Comparison of ENCODE assay signal across 16 cellular contexts in genomic region chrX:122739770-122740169, GRCh38.
DNase-seq lines count a peak whose midpoint lies in the region; ATAC-seq and TF ChIP-seq lines count a peak whose summit lies in the region.
"Had no signal": no experiment of that assay in that cellular context is flagged by ENCODE, and none has a peak within 500 bp of the region (broad histone marks: within the 10 kb centered on the region; RNA-seq: fewer than 3 reads in every experiment).

No MANE protein-coding gene starts in this region.

- DNase-seq in AG10803 (ENCODE audit: low read depth) = peak; percentile 9
- peak; percentile 38 for DNase-seq in H9
- DNase-seq in adipocyte (ENCODE audit: low read depth) = peak; percentile 7
- DNase-seq in iPS-NIHi7 (ENCODE audit: extremely low spot score) = peak; percentile 49
- no peak for DNase-seq in NCI-H82 (lab: John Stamatoyannopoulos, UW)
- no peak for DNase-seq in activated T-helper 1 cell treated with anti-CD3 and anti-CD28 coated beads, Interleukin-12 subunit alpha, Interleukin-12 subunit beta, Interleukin-2, Interleukin-4 antibody, amounts not matched to agents 30 ng/mL and 10 ng/mL and 1 ng/mL, durations not matched to agents 14 hours and 24 hours and 36 hours (ENCODE audit: low spot score)
- no peak for DNase-seq in effector memory CD8-positive, alpha-beta T cell
- DNase-seq: adrenal gland; central memory CD4-positive, alpha-beta T cell; effector memory CD4-positive, alpha-beta T cell; NCI-H1436; stimulated activated CD4-positive, alpha-beta T cell treated with anti-CD3 and anti-CD28 coated beads, Interleukin-2, amount 100 ng/mL, for 48 hours had no signal

- H3K4me1 ChIP-seq in H9 (ENCODE audit: insufficient read depth, low read length) (no peaks in the 10 kb centered on the region), adipocyte (ENCODE audit: control insufficient read depth, insufficient read depth, low read length) (no peaks in the 10 kb centered on the region)
- H3K4me1 ChIP-seq: adrenal gland, foreskin keratinocyte had no signal

- H2BK5ac ChIP-seq in H9 (ENCODE audit: insufficient read length, low read length) = no peak overlapping the region

- H2BK120ac ChIP-seq in H9 (ENCODE audit: low read depth, low read length, poor library complexity, severe bottlenecking) = no peak overlapping the region

- TF ChIP-seq CTCF in AG10803 (conservative IDR thresholded peaks at IDR 0.05; ENCODE audit: low read length) (peak; percentile 39), H9 (conservative IDR thresholded peaks at IDR 0.05) (peak; percentile 39; the same call in 1 of the 3 replicates)

- no peak overlapping the region for H3K4ac ChIP-seq in H9 (ENCODE audit: low read depth, low read length)

- H3K27me3 Mint-ChIP-seq in H9 (ENCODE audit: low read depth) = no peaks in the 10 kb centered on the region
- H3K27me3 Mint-ChIP-seq in activated T-helper 1 cell treated with anti-CD3 and anti-CD28 coated beads, Interleukin-12 subunit alpha, Interleukin-12 subunit beta, Interleukin-2, Interleukin-4 antibody, amounts not matched to agents 30 ng/mL and 10 ng/mL and 1 ng/mL, durations not matched to agents 14 hours and 24 hours and 36 hours (ENCODE audit: insufficient read depth) = no peaks in the 10 kb centered on the region
- H3K27me3 Mint-ChIP-seq in effector memory CD8-positive, alpha-beta T cell = no peaks in the 10 kb centered on the region

- no peak overlapping the region for H3K56ac ChIP-seq in H9 (ENCODE audit: insufficient read length, low read depth, low read length)

- H4K5ac ChIP-seq in H9 (ENCODE audit: insufficient read length, low read depth, low read length) = no peak overlapping the region

- H3K9me3 Mint-ChIP-seq in H9 = peaks cover 28 to 76% of the 10 kb centered on the region in 2 experiments
- H3K9me3 Mint-ChIP-seq in activated T-helper 1 cell treated with anti-CD3 and anti-CD28 coated beads, Interleukin-12 subunit alpha, Interleukin-12 subunit beta, Interleukin-2, Interleukin-4 antibody, amounts not matched to agents 30 ng/mL and 10 ng/mL and 1 ng/mL, durations not matched to agents 14 hours and 24 hours and 36 hours = no peaks in the 10 kb centered on the region
- peaks cover 6 to 7% of the 10 kb centered on the region in 2 donors for H3K9me3 Mint-ChIP-seq in effector memory CD8-positive, alpha-beta T cell

- H3K9me3 ChIP-seq in H9 (ENCODE audit: control insufficient read depth, low read depth, low read length) (peaks cover 34% of the 10 kb centered on the region), adipocyte (ENCODE audit: control insufficient read depth, low read length) (peaks cover 6% of the 10 kb centered on the region)
- H3K9me3 ChIP-seq: adrenal gland had no signal

- H2AFZ ChIP-seq in H9 (ENCODE audit: low read length) = no peak overlapping the region

- no CpG with 5 or more reads among the region's 1 CpG for WGBS in H9 (ENCODE audit: extremely low coverage, insufficient read length, low lambda C conversion rate)

- H2BK12ac ChIP-seq in H9 (ENCODE audit: insufficient read length, low read depth, low read length) = no peak overlapping the region

- no peak for ATAC-seq in GM19023 (IDR thresholded peaks at IDR 0.05; ENCODE audit: unreplicated experiment)
- no peak for ATAC-seq in effector memory CD8-positive, alpha-beta T cell (replicated peaks)
- ATAC-seq: foreskin keratinocyte, GM12878, Right ventricle myocardium inferior had no signal

- H2BK15ac ChIP-seq in H9 (ENCODE audit: low read depth, low read length) = no peak overlapping the region

- no peak overlapping the region for H3K14ac ChIP-seq in H9 (ENCODE audit: insufficient read depth, low read length)

- H3K79me2 ChIP-seq in H9 (ENCODE audit: insufficient read depth, low read length) = no peaks in the 10 kb centered on the region

- intact Hi-C loops in activated T-helper 1 cell treated with anti-CD3 and anti-CD28 coated beads, Interleukin-12 subunit alpha, Interleukin-12 subunit beta, Interleukin-2, Interleukin-4 antibody, amounts not matched to agents 30 ng/mL and 10 ng/mL and 1 ng/mL, durations not matched to agents 14 hours and 24 hours and 36 hours (cut with micrococcal nuclease) = no loop called here

- no peaks in the 10 kb centered on the region for H3K23me2 ChIP-seq in H9 (ENCODE audit: insufficient read length, low read depth, low read length, poor library complexity, severe bottlenecking)

- no peak overlapping the region for H3K23ac ChIP-seq in H9 (ENCODE audit: insufficient read length, low read depth, low read length)

- no peak overlapping the region for H3K4me3 ChIP-seq in AG10803 (ENCODE audit: low read length)
- H3K4me3 ChIP-seq in adipocyte (ENCODE audit: low read length) = no peak overlapping the region
- H3K4me3 ChIP-seq: adrenal gland, GM12878 had no signal

- no peaks in the 10 kb centered on the region for H3K79me1 ChIP-seq in H9 (ENCODE audit: insufficient read depth, low read depth, low read length, poor library complexity, severe bottlenecking)

- H3K4me1 Mint-ChIP-seq in H9 = no peaks in the 10 kb centered on the region
- H3K4me1 Mint-ChIP-seq in activated T-helper 1 cell treated with anti-CD3 and anti-CD28 coated beads, Interleukin-12 subunit alpha, Interleukin-12 subunit beta, Interleukin-2, Interleukin-4 antibody, amounts not matched to agents 30 ng/mL and 10 ng/mL and 1 ng/mL, durations not matched to agents 14 hours and 24 hours and 36 hours (ENCODE audit: low read depth) = no peaks in the 10 kb centered on the region
- H3K4me1 Mint-ChIP-seq in effector memory CD8-positive, alpha-beta T cell (ENCODE audit: low read depth in 2 of 2) = no peaks in the 10 kb centered on the region

- H3K27me3 ChIP-seq in H9 (ENCODE audit: insufficient read depth, low read length) = no peaks in the 10 kb centered on the region
- H3K27me3 ChIP-seq in adipocyte (replicated peaks; ENCODE audit: control insufficient read depth, insufficient read depth, low read length) = no peaks in the 10 kb centered on the region
- H3K27me3 ChIP-seq: adrenal gland, foreskin keratinocyte had no signal

- H3K9ac ChIP-seq in H9 (ENCODE audit: extremely low read depth, insufficient read length, low read length) = no peak overlapping the region
- H3K9ac ChIP-seq in adipocyte (ENCODE audit: low read length) = no peak overlapping the region

- H2AK5ac ChIP-seq in H9 (ENCODE audit: insufficient read length, low read length) = no peak overlapping the region

- H3K4me3 Mint-ChIP-seq in H9 = no peak overlapping the region
- no peak overlapping the region for H3K4me3 Mint-ChIP-seq in activated T-helper 1 cell treated with anti-CD3 and anti-CD28 coated beads, Interleukin-12 subunit alpha, Interleukin-12 subunit beta, Interleukin-2, Interleukin-4 antibody, amounts not matched to agents 30 ng/mL and 10 ng/mL and 1 ng/mL, durations not matched to agents 14 hours and 24 hours and 36 hours
- no peak overlapping the region for H3K4me3 Mint-ChIP-seq in effector memory CD8-positive, alpha-beta T cell

- peaks cover 2 to 6% (median 6%) of the 10 kb centered on the region in 3 experiments; a peak in 4 of 7 replicates for H3K36me3 Mint-ChIP-seq in H9 (ENCODE audit: insufficient read depth in 1 of 3, low read depth in 3 of 3)
- no peaks in the 10 kb centered on the region for H3K36me3 Mint-ChIP-seq in activated T-helper 1 cell treated with anti-CD3 and anti-CD28 coated beads, Interleukin-12 subunit alpha, Interleukin-12 subunit beta, Interleukin-2, Interleukin-4 antibody, amounts not matched to agents 30 ng/mL and 10 ng/mL and 1 ng/mL, durations not matched to agents 14 hours and 24 hours and 36 hours (ENCODE audit: low read depth)
- peaks cover 4% of the 10 kb centered on the region for H3K36me3 Mint-ChIP-seq in effector memory CD8-positive, alpha-beta T cell (ENCODE audit: insufficient read depth)

- H4K91ac ChIP-seq in H9 (ENCODE audit: insufficient read length, low read depth, low read length) = no peak overlapping the region

- no peak overlapping the region for H3K27ac ChIP-seq in H9 (ENCODE audit: insufficient read length, low read depth, low read length)
- H3K27ac ChIP-seq: adrenal gland, foreskin keratinocyte had no signal

- H3K4me2 ChIP-seq in H9 (ENCODE audit: insufficient read depth, insufficient read length, low read length) = no peak overlapping the region

- no peak overlapping the region for H3T11ph ChIP-seq in H9 (ENCODE audit: low read length)

- no peak overlapping the region for H2BK20ac ChIP-seq in H9 (ENCODE audit: low read depth, low read length, poor library complexity, severe bottlenecking)

- no peaks in the 10 kb centered on the region for H4K20me1 ChIP-seq in H9 (ENCODE audit: control insufficient read depth, insufficient read depth, insufficient read length)

- peak overlapping the region in 1 of 3 experiments; percentile 65; a peak in 1 of 7 replicates for H3K27ac Mint-ChIP-seq in H9
- no peak overlapping the region for H3K27ac Mint-ChIP-seq in activated T-helper 1 cell treated with anti-CD3 and anti-CD28 coated beads, Interleukin-12 subunit alpha, Interleukin-12 subunit beta, Interleukin-2, Interleukin-4 antibody, amounts not matched to agents 30 ng/mL and 10 ng/mL and 1 ng/mL, durations not matched to agents 14 hours and 24 hours and 36 hours
- H3K27ac Mint-ChIP-seq in effector memory CD8-positive, alpha-beta T cell = no peak overlapping the region

- no peak overlapping the region for H3K18ac ChIP-seq in H9 (ENCODE audit: insufficient read length, low read depth, low read length)

- no peak overlapping the region for H4K8ac ChIP-seq in H9 (replicated peaks; ENCODE audit: insufficient read length, low read depth, low read length)

- H3K36me3 ChIP-seq in adipocyte (ENCODE audit: control insufficient read depth, insufficient read depth, low read length, severe bottlenecking) = no peaks in the 10 kb centered on the region
- H3K36me3 ChIP-seq: adrenal gland had no signal

Comparison
In these comparisons a context has a peak if more than half of its experiments do, and no peak if none do; other contexts are left out.
1. DNase-seq: peak in AG10803 (single experiment), H9 (single experiment), adipocyte (single experiment) and iPS-NIHi7 (single experiment); none in NCI-H82 (single experiment), activated T-helper 1 cell treated with anti-CD3 and anti-CD28 coated beads, Interleukin-12 subunit alpha, Interleukin-12 subunit beta, Interleukin-2, Interleukin-4 antibody, amounts not matched to agents 30 ng/mL and 10 ng/mL and 1 ng/mL, durations not matched to agents 14 hours and 24 hours and 36 hours (single experiment) and effector memory CD8-positive, alpha-beta T cell (0 of 3).